In genomic region chr9:130852801-130853200, GRCh38 we compare ENCODE assay signal across 20 cellular contexts. TPM values are rescaled to one million over a fixed set of nuclear protein-coding genes. Genes with fewer than 3 reads are reported as not detected.
"Had no signal": no experiment of that assay in that cellular context is flagged by ENCODE, and none has a peak within 500 bp of the region (broad histone marks: within the 10 kb centered on the region; RNA-seq: fewer than 3 reads in every experiment).

No MANE protein-coding gene starts in this region.

- H3K9me3 ChIP-seq: heart right ventricle, mucosa of descending colon, psoas muscle, tibial nerve had no signal

- H3K4me3 ChIP-seq: heart right ventricle, mucosa of descending colon, psoas muscle, tibial nerve had no signal

- ATAC-seq: heart right ventricle; left colon; mucosa of descending colon; natural killer cell; psoas muscle; SK-N-SH treated with all-trans-retinoic acid at 6 μM for 48 hours; stimulated activated naive CD8-positive, alpha-beta T cell treated with anti-CD3 and anti-CD28 coated beads, Interleukin-15, amount 100 ng/mL, for 72 hours had no signal

- DNase-seq: activated CD4-positive, alpha-beta T cell treated with anti-CD3 and anti-CD28 coated beads for 48 hours; activated naive CD8-positive, alpha-beta T cell treated with anti-CD3 and anti-CD28 coated beads for 36 hours; amygdala; effector CD8-positive, alpha-beta T cell; foreskin melanocyte; heart right ventricle; left colon; mucosa of descending colon; natural killer cell; occipital lobe; psoas muscle; SHP77 treated with DMSO at 0.1 percent for 48 hours; stimulated activated CD4-positive, alpha-beta T cell treated with anti-CD3 and anti-CD28 coated beads, Interleukin-1b, Interleukin-23, amount 100 ng/mL, for 48 hours; stimulated activated naive CD8-positive, alpha-beta T cell treated with anti-CD3 and anti-CD28 coated beads, Interleukin-15, amount 100 ng/mL, for 72 hours had no signal

- H3K27ac ChIP-seq: psoas muscle had no signal

- H3K27me3 ChIP-seq: heart right ventricle, tibial nerve had no signal

RNA-seq across cellular contexts. Expression of gene QRFP, which starts 43.8 kb away (rescaled TPM):
- total RNA-seq: activated naive CD8-positive, alpha-beta T cell treated with anti-CD3 and anti-CD28 coated beads for 36 hours; activated T-helper 1 cell treated with anti-CD3 and anti-CD28 coated beads, Interleukin-12 subunit alpha, Interleukin-12 subunit beta, Interleukin-2, Interleukin-4 antibody, amounts not matched to agents 30 ng/mL and 10 ng/mL and 1 ng/mL, durations not matched to agents 14 hours and 24 hours and 36 hours; fibroblast of lung; heart right ventricle; left colon; lung microvascular endothelial cell; natural killer cell; occipital lobe; psoas muscle; T-helper 1 cell treated with Interleukin-12 subunit alpha and Interleukin-12 subunit beta and Interleukin-4 antibody, amounts not matched to agents 30 ng/mL and 1 ng/mL, for 36 hours; tibial nerve had no signal
- polyA plus RNA-seq: fibroblast of lung had no signal
